ENCODE assay signal across 8 cellular contexts in genomic region chr18:46343940-46344372, GRCh38.
DNase-seq lines count a peak whose midpoint lies in the region; ATAC-seq and TF ChIP-seq lines count a peak whose summit lies in the region.

No MANE protein-coding gene starts in this region.

- TF ChIP-seq EP300 in gastroesophageal sphincter (IDR thresholded peaks at IDR 0.05), result no peak

- H3K27me3 ChIP-seq in gastroesophageal sphincter, result no peaks in the 10 kb centered on the region

- H3K4me3 ChIP-seq in gastroesophageal sphincter, result no peak overlapping the region

- H3K36me3 ChIP-seq in gastroesophageal sphincter, result no peaks in the 10 kb centered on the region

- no peaks in the 10 kb centered on the region for H3K4me1 ChIP-seq in gastroesophageal sphincter

- no peaks in the 10 kb centered on the region for H3K9me3 ChIP-seq in gastroesophageal sphincter

- peak; percentile 44 for DNase-seq in DMS153 treated with DMSO at 0.1 percent for 48 hours (lab: John Stamatoyannopoulos, UW; ENCODE audit: unreplicated experiment)
- DNase-seq in activated CD4-positive, alpha-beta T cell treated with anti-CD3 and anti-CD28 coated beads for 1 hour, result peak; percentile 13
- DNase-seq in stimulated activated CD4-positive, alpha-beta T cell treated with anti-CD3 and anti-CD28 coated beads, TNF-alpha, amount 100 ng/mL, for 4 hours (ENCODE audit: low read depth in 3 of 3), result peak in 2 of 3 experiments; percentile 15 to 20
- DNase-seq in LoVo (ENCODE audit: low spot score), result no peak
- DNase-seq in hypothalamus (lab: John Stamatoyannopoulos, UW), result no peak

- TF ChIP-seq CTCF in gastroesophageal sphincter (IDR thresholded peaks at IDR 0.05), result no peak

- no peak for TF ChIP-seq POLR2A in gastroesophageal sphincter (IDR thresholded peaks at IDR 0.05)

- ATAC-seq in GM19455 (IDR thresholded peaks at IDR 0.05; ENCODE audit: unreplicated experiment) (peak; percentile 72), HG03469 (IDR thresholded peaks at IDR 0.05; ENCODE audit: unreplicated experiment) (peak; percentile 73), gastroesophageal sphincter (peak; percentile 45)

- 80% methylated on average over 3 of the region's 10 CpGs; no CpG with 5 or more reads in 1 of the 2 donors for WGBS in gastroesophageal sphincter (ENCODE audit: low coverage in 1 of 2), 2 donors

- no peak overlapping the region for H3K27ac ChIP-seq in gastroesophageal sphincter

Comparison
In these comparisons a context has a peak if more than half of its experiments do, and no peak if none do; other contexts are left out.
1. DNase-seq: peak in DMS153 treated with DMSO at 0.1 percent for 48 hours (single experiment), activated CD4-positive, alpha-beta T cell treated with anti-CD3 and anti-CD28 coated beads for 1 hour (single experiment) and stimulated activated CD4-positive, alpha-beta T cell treated with anti-CD3 and anti-CD28 coated beads, TNF-alpha, amount 100 ng/mL, for 4 hours (2 of 3); none in LoVo (single experiment) and hypothalamus (0 of 51).
2. Peak in every context shown above with its lines, with median percentiles within 50 percentile points of each other: ATAC-seq.